1 cellular context compared by ENCODE assay signal in the genomic region with DNA sequence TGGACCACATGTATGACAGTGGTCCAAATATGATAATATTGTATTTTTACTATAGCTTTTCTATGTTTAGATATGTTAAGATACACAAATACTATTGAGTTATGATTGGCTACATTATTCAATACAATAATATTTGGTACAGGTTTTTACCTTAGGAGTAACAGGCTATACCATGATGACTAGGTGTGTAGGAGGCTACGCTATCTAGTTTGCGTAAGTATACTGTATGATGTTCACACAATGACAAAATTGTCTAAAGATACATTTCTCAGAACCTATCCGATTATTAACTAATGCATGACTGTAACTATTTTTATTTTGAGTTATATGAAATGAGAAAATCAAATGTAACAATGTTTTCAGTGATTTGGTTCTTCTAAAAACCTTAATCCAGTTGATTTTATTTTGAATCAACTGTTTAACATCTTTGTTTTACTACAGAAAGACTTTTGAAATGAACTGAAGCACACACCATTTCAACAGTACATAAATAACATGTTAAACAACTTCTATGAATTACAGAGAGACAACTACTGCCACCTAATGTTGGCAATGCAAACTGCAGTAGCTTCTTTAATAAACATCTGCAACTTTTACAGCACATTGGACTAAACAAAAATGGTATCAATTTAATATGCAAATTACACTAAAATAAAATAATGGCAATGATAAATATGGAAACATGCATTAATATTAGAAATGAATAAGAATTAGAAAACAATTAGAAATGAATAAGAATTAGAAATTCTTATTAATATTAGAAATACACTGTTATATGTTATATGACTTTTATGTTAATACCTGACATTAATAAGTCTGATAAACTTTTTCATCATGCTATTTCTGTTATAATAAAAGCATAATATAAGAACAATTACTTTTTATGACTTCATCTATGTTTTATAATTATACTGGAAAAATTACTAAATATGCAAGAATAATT.
TF ChIP-seq lines count a peak whose summit lies in the region.

No MANE protein-coding gene starts in this region.

TF ChIP-seq in K562, 482 proteins besides CTCF, POLR2A, EP300 and RAD21 (continued from another document):
- TF ChIP-seq MBD2 (IDR thresholded peaks at IDR 0.05; ENCODE audit: borderline replicate concordance, low read depth) = no peak
- 0 out of 4 replicates have a peak, but pooled peaks of 1 of the 2 experiments have one; percentile 26 for TF ChIP-seq FOXA3 (CRISPR knock-in tag; conservative IDR thresholded peaks at IDR 0.05 in 1 of 2, IDR thresholded peaks at IDR 0.05 in 1 of 2)
- no peak for TF ChIP-seq TCF3 (CRISPR knock-in tag; IDR thresholded peaks at IDR 0.05)
- no peak for TF ChIP-seq MAZ (CRISPR knock-in tag; conservative IDR thresholded peaks at IDR 0.05 in 1 of 2, IDR thresholded peaks at IDR 0.05 in 1 of 2)
- no peak for TF ChIP-seq LEF1 (IDR thresholded peaks at IDR 0.05)
- TF ChIP-seq POLR2H (tag; IDR thresholded peaks at IDR 0.05; ENCODE audit: low read depth) = peak; percentile 45; the same call in 1 of the 2 replicates
- TF ChIP-seq, protein P1, sequence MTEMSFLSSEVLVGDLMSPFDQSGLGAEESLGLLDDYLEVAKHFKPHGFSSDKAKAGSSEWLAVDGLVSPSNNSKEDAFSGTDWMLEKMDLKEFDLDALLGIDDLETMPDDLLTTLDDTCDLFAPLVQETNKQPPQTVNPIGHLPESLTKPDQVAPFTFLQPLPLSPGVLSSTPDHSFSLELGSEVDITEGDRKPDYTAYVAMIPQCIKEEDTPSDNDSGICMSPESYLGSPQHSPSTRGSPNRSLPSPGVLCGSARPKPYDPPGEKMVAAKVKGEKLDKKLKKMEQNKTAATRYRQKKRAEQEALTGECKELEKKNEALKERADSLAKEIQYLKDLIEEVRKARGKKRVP (CRISPR knock-in tag; IDR thresholded peaks at IDR 0.05) = no peak
- TF ChIP-seq, protein P2, sequence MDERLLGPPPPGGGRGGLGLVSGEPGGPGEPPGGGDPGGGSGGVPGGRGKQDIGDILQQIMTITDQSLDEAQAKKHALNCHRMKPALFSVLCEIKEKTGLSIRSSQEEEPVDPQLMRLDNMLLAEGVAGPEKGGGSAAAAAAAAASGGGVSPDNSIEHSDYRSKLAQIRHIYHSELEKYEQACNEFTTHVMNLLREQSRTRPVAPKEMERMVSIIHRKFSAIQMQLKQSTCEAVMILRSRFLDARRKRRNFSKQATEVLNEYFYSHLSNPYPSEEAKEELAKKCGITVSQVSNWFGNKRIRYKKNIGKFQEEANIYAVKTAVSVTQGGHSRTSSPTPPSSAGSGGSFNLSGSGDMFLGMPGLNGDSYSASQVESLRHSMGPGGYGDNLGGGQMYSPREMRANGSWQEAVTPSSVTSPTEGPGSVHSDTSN (CRISPR knock-in tag; IDR thresholded peaks at IDR 0.05; ENCODE audit: low read depth) = no peak
- TF ChIP-seq, protein P2 (tag; conservative IDR thresholded peaks at IDR 0.05; ENCODE audit: low read depth) = peak; percentile 87
- peak; percentile 78 for TF ChIP-seq MEIS2 (IDR thresholded peaks at IDR 0.05; ENCODE audit: partially characterized antibody)
- TF ChIP-seq ADNP (tag; IDR thresholded peaks at IDR 0.05) = no peak
- no peak for TF ChIP-seq ZKSCAN3 (CRISPR knock-in tag; IDR thresholded peaks at IDR 0.05)
- TF ChIP-seq TEAD2 (tag; IDR thresholded peaks at IDR 0.05) = no peak
- TF ChIP-seq DEAF1 (CRISPR knock-in tag; IDR thresholded peaks at IDR 0.05) = peak; percentile 50; the same call in 1 of the 2 replicates
- no peak for TF ChIP-seq ZNF444 (CRISPR knock-in tag; IDR thresholded peaks at IDR 0.05)
- no peak for TF ChIP-seq XRCC5 (IDR thresholded peaks at IDR 0.05; ENCODE audit: low read depth, low read length)
- TF ChIP-seq POLR2AphosphoS2 (IDR thresholded peaks at IDR 0.05; ENCODE audit: low read length) = no peak
- TF ChIP-seq ELK3 (CRISPR knock-in tag; IDR thresholded peaks at IDR 0.05) = no peak
- TF ChIP-seq TOE1 (IDR thresholded peaks at IDR 0.05; ENCODE audit: borderline replicate concordance) = no peak
- TF ChIP-seq TOE1 (CRISPR knock-in tag; IDR thresholded peaks at IDR 0.05; ENCODE audit: borderline replicate concordance, low read depth) = no peak
- TF ChIP-seq TARDBP (IDR thresholded peaks at IDR 0.05) = no peak
- TF ChIP-seq, protein P3, sequence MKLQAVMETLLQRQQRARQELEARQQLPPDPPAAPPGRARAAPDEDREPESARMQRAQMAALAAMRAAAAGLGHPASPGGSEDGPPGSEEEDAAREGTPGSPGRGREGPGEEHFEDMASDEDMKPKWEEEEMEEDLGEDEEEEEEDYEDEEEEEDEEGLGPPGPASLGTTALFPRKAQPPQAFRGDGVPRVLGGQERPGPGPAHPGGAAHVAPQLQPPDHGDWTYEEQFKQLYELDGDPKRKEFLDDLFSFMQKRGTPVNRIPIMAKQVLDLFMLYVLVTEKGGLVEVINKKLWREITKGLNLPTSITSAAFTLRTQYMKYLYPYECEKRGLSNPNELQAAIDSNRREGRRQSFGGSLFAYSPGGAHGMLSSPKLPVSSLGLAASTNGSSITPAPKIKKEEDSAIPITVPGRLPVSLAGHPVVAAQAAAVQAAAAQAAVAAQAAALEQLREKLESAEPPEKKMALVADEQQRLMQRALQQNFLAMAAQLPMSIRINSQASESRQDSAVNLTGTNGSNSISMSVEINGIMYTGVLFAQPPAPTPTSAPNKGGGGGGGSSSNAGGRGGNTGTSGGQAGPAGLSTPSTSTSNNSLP (IDR thresholded peaks at IDR 0.05; ENCODE audit: borderline replicate concordance, low read depth, low read length) = 0 out of 2 replicates have a peak, but pooled peaks have one; percentile 24
- TF ChIP-seq DACH1 (IDR thresholded peaks at IDR 0.05; ENCODE audit: partially characterized antibody) = peak; percentile 41
TF ChIP-seq in K562: peak in this region for 10.
